In the genomic region with DNA sequence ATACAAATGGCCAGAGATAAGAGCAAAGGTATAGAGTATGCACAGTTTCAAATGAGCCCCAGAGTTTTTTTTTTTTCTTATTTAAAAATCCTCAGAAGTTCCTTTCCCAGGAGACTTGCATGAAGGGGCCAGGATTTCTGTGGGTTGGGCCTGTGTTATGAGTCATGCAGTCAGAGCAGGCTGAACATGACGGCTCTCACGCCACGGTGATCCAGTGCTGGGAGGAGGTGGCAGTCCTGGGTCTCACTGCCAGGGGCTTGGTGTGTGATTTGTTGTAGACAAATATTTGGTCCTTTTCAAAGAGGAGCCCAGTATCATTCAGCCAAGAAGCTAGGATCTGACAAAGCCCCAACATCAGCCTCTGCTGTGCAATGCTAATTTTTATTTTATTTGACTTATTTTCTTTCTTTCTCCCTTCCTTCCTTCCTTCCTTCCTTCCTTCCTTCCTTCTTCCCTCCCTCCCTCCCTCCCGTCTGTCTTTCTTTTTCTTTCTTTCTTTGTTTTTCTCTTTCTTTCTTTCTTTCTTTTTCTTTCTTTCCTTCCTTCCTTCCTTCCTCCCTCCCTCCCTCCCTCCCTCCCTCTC, we compare ENCODE assay signal across 8 cellular contexts.
DNase-seq lines count a peak whose midpoint lies in the region; ATAC-seq and TF ChIP-seq lines count a peak whose summit lies in the region.

No MANE protein-coding gene starts in this region.

- in situ Hi-C loops in KBM-7 (cut with MboI; ENCODE audit: low pct_unique_long_range_greater_than_20kb, low sequenced_read_pairs) = no loop called here
- in situ Hi-C loops in brain microvascular endothelial cell (cut with HindIII; ENCODE audit: low pct_ligation_motif_present, low sequenced_read_pairs) = no loop called here

- no peak for TF ChIP-seq CTCF in brain microvascular endothelial cell (IDR thresholded peaks at IDR 0.05; ENCODE audit: low read depth, low read length, missing control alignments)

- no peak overlapping the region for H3K4me3 ChIP-seq in brain microvascular endothelial cell (ENCODE audit: low read depth, low read length)

- DNase-seq in Ammon's horn (ENCODE audit: low spot score) = peak; percentile 40
- DNase-seq in KBM-7 = peak; percentile 53
- DNase-seq in brain microvascular endothelial cell = peak; percentile 98
- peak; percentile 35 for DNase-seq in medulla oblongata (ENCODE audit: extremely low spot score)
- no peak for DNase-seq in activated CD8-positive, alpha-beta memory T cell treated with anti-CD3 and anti-CD28 coated beads for 24 hours
- DNase-seq in stimulated activated CD4-positive, alpha-beta T cell treated with anti-CD3 and anti-CD28 coated beads, Interleukin-4, amount 100 ng/mL, for 4 hours = no peak
- DNase-seq in NCI-H1694 (lab: John Stamatoyannopoulos, UW) = no peak

- peak overlapping the region; percentile 72 for H3K27ac ChIP-seq in brain microvascular endothelial cell

- no peaks in the 10 kb centered on the region for H3K36me3 ChIP-seq in brain microvascular endothelial cell (replicated peaks)

- no peak for ATAC-seq in HG02884 (IDR thresholded peaks at IDR 0.05; ENCODE audit: unreplicated experiment)

- no peaks in the 10 kb centered on the region for H3K27me3 ChIP-seq in brain microvascular endothelial cell (replicated peaks)

Comparison
In these comparisons a context has a peak if more than half of its experiments do, and no peak if none do; other contexts are left out.
1. DNase-seq: peak in Ammon's horn (single experiment), KBM-7 (single experiment), brain microvascular endothelial cell (single experiment) and medulla oblongata (single experiment); none in activated CD8-positive, alpha-beta memory T cell treated with anti-CD3 and anti-CD28 coated beads for 24 hours (single experiment), stimulated activated CD4-positive, alpha-beta T cell treated with anti-CD3 and anti-CD28 coated beads, Interleukin-4, amount 100 ng/mL, for 4 hours (0 of 2) and NCI-H1694 (single experiment).